ENCODE assay signal across 10 cellular contexts in the genomic region with DNA sequence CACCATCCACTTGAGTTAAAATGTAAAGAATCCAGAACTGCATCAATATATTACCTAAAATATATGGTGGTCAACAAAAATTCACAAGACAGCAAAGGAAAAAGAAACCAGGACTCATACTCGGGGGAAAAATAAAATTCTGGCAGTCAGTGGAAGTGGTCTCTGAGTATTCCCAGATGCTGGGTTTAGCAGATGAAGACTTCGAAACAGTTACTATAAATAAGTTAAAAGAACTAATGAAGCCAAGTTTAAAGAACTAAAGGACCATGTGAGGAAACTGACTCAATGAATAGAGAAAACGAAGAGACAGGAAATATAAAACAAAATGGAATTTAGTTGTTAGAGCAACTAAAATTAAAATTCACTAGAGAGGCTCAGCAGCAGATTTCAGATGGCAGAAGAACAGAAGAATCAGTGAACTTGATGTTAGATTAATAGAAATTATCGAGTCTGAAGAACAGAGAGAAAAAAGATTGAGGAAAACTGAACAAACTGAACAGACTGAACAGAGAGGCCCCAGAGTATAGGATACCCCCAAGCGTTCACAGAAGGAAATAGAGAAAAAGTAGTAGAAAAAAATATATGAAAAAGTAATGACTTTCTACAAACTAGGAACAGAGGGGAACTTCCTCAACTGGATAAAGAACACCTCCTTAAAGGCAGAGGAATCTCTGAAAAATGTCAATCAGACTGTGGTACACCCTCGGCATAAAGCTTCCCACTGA. TPM values are rescaled to one million over a fixed set of nuclear protein-coding genes. Genes with fewer than 3 reads are reported as not detected.
DNase-seq lines count a peak whose midpoint lies in the region; ATAC-seq, FAIRE-seq and TF ChIP-seq lines count a peak whose summit lies in the region.
"Had no signal": no experiment of that assay in that cellular context is flagged by ENCODE, and none has a peak within 500 bp of the region (broad histone marks: within the 10 kb centered on the region; RNA-seq: fewer than 3 reads in every experiment).

No MANE protein-coding gene starts in this region.

- intact Hi-C loops in A673 (cut with micrococcal nuclease; ENCODE audit: unreplicated experiment) (no loop called here), spleen (cut with DNase I; ENCODE audit: low total_unique reads) (no loop called here)

- peak; percentile 58 for FAIRE-seq in endometrium (lab: Jason Lieb, UNC)

- TF ChIP-seq CTCF in A673 (conservative IDR thresholded peaks at IDR 0.05; ENCODE audit: low read depth, low read length) (no peak), HFFc6 (IDR thresholded peaks at IDR 0.05) (0 out of 2 replicates have a peak, but pooled peaks have one; percentile 8), nephron (IDR thresholded peaks at IDR 0.05; ENCODE audit: unreplicated experiment in 3 of 3) (no peak), spleen (IDR thresholded peaks at IDR 0.05 in 8 of 11, conservative IDR thresholded peaks at IDR 0.05 in 3 of 11) (no peak)

- H3K4me3 Mint-ChIP-seq in HFFc6 (peak overlapping the region; percentile 38), nephron (peak overlapping the region in 2 of 3 experiments; percentile 4)

- BruUV-seq in A673 (replicated peaks; lab: Mats Ljungman, UMichigan), result no TSS peak

- CTCF ChIA-PET in A673 (lab: Charles Lee), result no interaction called here

- H3K36me3 Mint-ChIP-seq in HFFc6 (ENCODE audit: low read depth) (no peaks in the 10 kb centered on the region), nephron (ENCODE audit: low read depth) (no peaks in the 10 kb centered on the region)

- 0 out of 2 replicates have a peak, but pooled peaks cover 6% of the 10 kb centered on the region for H3K4me1 Mint-ChIP-seq in HFFc6 (ENCODE audit: low read depth)
- H3K4me1 Mint-ChIP-seq in nephron, result peaks cover 24% of the 10 kb centered on the region

- WGBS in spleen, 5 donors, result 67 to 77% (median 72%) methylated on average over 6 of the region's 6 CpGs

- H3K27ac ChIP-seq in A673 (ENCODE audit: low read depth, low read length, poor library complexity, severe bottlenecking), result no peak overlapping the region
- H3K27ac ChIP-seq in spleen, result peak overlapping the region in 1 of 8 donors; percentile 0

- no peak overlapping the region for H3K4me3 ChIP-seq in A673 (ENCODE audit: low read depth, low read length, poor library complexity, severe bottlenecking)
- H3K4me3 ChIP-seq in spleen, result no peak overlapping the region

- H3K27me3 ChIP-seq in A673 (replicated peaks; ENCODE audit: insufficient read depth, low read depth, low read length, poor library complexity) (peaks cover 3% of the 10 kb centered on the region), spleen (replicated peaks in 1 of 7) (no peaks in the 10 kb centered on the region)
- H3K27me3 ChIP-seq: BE2C had no signal

- H3K36me3 ChIP-seq in A673 (ENCODE audit: insufficient read depth, low read length, poor library complexity, severe bottlenecking) (no peaks in the 10 kb centered on the region), spleen (peaks cover 0 to 6% (median 0%) of the 10 kb centered on the region in 6 donors)
- H3K36me3 ChIP-seq: BE2C had no signal

- H3K9me3 ChIP-seq in A673 (ENCODE audit: low read depth, low read length, poor library complexity, severe bottlenecking) (no peaks in the 10 kb centered on the region), spleen (no peaks in the 10 kb centered on the region)
- H3K9me3 ChIP-seq: BE2C had no signal

- DNase-seq in A673 (ENCODE audit: low spot score) (peak; percentile 28), HFFc6 (no peak), nucleus accumbens (lab: John Stamatoyannopoulos, UW) (no peak), spleen (no peak)
- no peak for DNase-seq in activated CD4-positive, CD25-positive, alpha-beta regulatory T cell treated with anti-CD3 and anti-CD28 coated beads, Interleukin-2, amount 50 U/mL, for 72 hours
- DNase-seq: BE2C, NCI-H1694 treated with DMSO at 0.1 percent for 48 hours had no signal

- ATAC-seq in HG02798 (IDR thresholded peaks at IDR 0.05; ENCODE audit: poor library complexity, unreplicated experiment), result no peak

- TF ChIP-seq POLR2A in spleen (IDR thresholded peaks at IDR 0.05), result no peak

- no peak overlapping the region for H3K27ac Mint-ChIP-seq in HFFc6
- H3K27ac Mint-ChIP-seq in nephron, result peak overlapping the region; percentile 83 to 90 (median 89)

- H3K9me3 Mint-ChIP-seq in HFFc6 (no peaks in the 10 kb centered on the region), nephron (no peaks in the 10 kb centered on the region)

- peaks cover 9% of the 10 kb centered on the region for H3K27me3 Mint-ChIP-seq in HFFc6 (ENCODE audit: insufficient read depth)
- H3K27me3 Mint-ChIP-seq in nephron (ENCODE audit: low read depth), result no peaks in the 10 kb centered on the region

- H3K4me1 ChIP-seq in A673 (ENCODE audit: insufficient read depth, low read length, poor library complexity, severe bottlenecking) (peaks cover 7% of the 10 kb centered on the region), spleen (peaks cover 0 to 57% (median 23%) of the 10 kb centered on the region in 6 donors)
- H3K4me1 ChIP-seq: BE2C had no signal

- POLR2A ChIA-PET in A673 (lab: Charles Lee; ENCODE audit: low non-redundant PET), result no interaction called here

RNA-seq across cellular contexts. Expression of gene MGAT4A, which starts 27.9 kb away (rescaled TPM):
- 0.09 and 0.39 TPM in 2 replicates for total RNA-seq in A673 (2021)
- total RNA-seq in HFFc6 (2021; fragmentation: NEBNext Ultra II Directional; extraction: Animal tissue kit (Norgen Biotek cat#: 25700)), result under 1 TPM in 1 of 6 experiments, not detected in 5; 0.14 TPM
- 10 to 100 TPM; 30.4 to 45.9 (median 33.9) TPM for total RNA-seq in spleen
- 10 to 100 TPM in 1 of 3 donors, 1 to 10 TPM in 2; 5.7 to 10.7 (median 6.2) TPM for polyA plus RNA-seq in spleen

Comparison
In these comparisons a context has a peak if more than half of its experiments do, and no peak if none do; other contexts are left out.
1. RNA of gene MGAT4A, which starts 27.9 kb away (total RNA-seq): 30.4 to 45.9 TPM in spleen; 0.09 to 0.39 TPM in A673 and 0.14 TPM in HFFc6; every median in the first group is over 10 times any median in the second.